18 cellular contexts compared by ENCODE assay signal in the genomic region with DNA sequence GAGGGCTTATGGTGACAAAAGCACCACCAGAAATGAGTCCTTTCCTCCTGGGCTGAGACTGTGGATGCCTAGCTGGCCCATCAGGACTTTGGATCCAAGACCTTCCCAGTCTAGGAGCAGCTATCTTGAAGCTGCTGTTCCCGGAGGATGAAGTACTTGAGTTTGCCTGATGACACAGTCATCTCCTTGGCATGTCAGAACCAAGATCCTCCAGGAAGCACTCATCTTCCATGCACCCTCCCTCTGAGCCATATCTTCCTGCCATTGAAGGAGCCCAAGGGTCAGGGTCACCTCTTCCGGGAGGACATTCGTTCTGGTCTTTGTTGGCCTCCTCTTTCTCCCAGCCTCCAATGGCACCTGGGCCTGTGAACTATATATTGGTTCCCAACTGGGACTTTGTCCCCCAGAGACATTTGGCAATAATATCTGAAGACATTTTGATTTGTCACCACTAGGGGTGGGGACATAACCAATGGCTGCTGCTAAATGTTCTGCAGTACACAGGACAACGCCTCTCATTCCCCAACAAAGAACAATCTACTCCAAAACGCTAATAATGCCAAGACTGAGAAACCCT. TPM values are rescaled to one million over a fixed set of nuclear protein-coding genes. Genes with fewer than 3 reads are reported as not detected.
A peak's percentile ranks its signal among the peaks of the same experiment; 100 is the strongest.
DNase-seq lines count a peak whose midpoint lies in the region; ATAC-seq and TF ChIP-seq lines count a peak whose summit lies in the region.
"Had no signal": no experiment of that assay in that cellular context is flagged by ENCODE, and none has a peak within 500 bp of the region (broad histone marks: within the 10 kb centered on the region; RNA-seq: fewer than 3 reads in every experiment).

No MANE protein-coding gene starts in this region.

- no peak overlapping the region for H2AFZ ChIP-seq in OCI-LY1 (ENCODE audit: low read length)

- H4K20me1 ChIP-seq in OCI-LY1 (ENCODE audit: insufficient read depth, low read length): no peaks in the 10 kb centered on the region

- H3K4me2 ChIP-seq in OCI-LY1 (ENCODE audit: low read length): no peak overlapping the region
- H3K4me2 ChIP-seq: smooth muscle cell had no signal

- no peaks in the 10 kb centered on the region for H3F3A ChIP-seq in OCI-LY1 (ENCODE audit: insufficient read depth, low read length)

- H3K4me3 ChIP-seq in OCI-LY1 (ENCODE audit: low read depth, low read length, poor library complexity, severe bottlenecking) (no peak overlapping the region), fibroblast of mammary gland (ENCODE audit: control insufficient read depth, low read depth, low read length) (no peak overlapping the region)
- H3K4me3 ChIP-seq: ascending aorta, gastrocnemius medialis, smooth muscle cell, testis had no signal

- H3K9me3 ChIP-seq in OCI-LY1 (ENCODE audit: low read length): no peaks in the 10 kb centered on the region
- H3K9me3 ChIP-seq: ascending aorta, gastrocnemius medialis, testis had no signal

- H3K36me3 Mint-ChIP-seq in type B pancreatic cell: no peaks in the 10 kb centered on the region
- H3K36me3 Mint-ChIP-seq: activated naive CD4-positive, alpha-beta T cell treated with anti-CD3 and anti-CD28 coated beads, Interleukin-2, amount 10 ng/mL, durations not matched to agents 7 days and 5 days; CD14-positive monocyte; natural killer cell had no signal

- peaks cover 7% of the 10 kb centered on the region for H3K4me1 Mint-ChIP-seq in type B pancreatic cell (ENCODE audit: unreplicated experiment)

- no peak for ATAC-seq in GM21528 (IDR thresholded peaks at IDR 0.05; ENCODE audit: low FRiP score, unreplicated experiment)
- ATAC-seq: gastrocnemius medialis, natural killer cell had no signal

- no peaks in the 10 kb centered on the region for H3K9me3 Mint-ChIP-seq in type B pancreatic cell
- H3K9me3 Mint-ChIP-seq: activated naive CD4-positive, alpha-beta T cell treated with anti-CD3 and anti-CD28 coated beads, Interleukin-2, amount 10 ng/mL, durations not matched to agents 7 days and 5 days; natural killer cell had no signal

- TF ChIP-seq CTCF in GM12872 (IDR thresholded peaks at IDR 0.05; ENCODE audit: insufficient read depth, low read depth, low read length) (peak; percentile 25; the same call in 1 of the 3 replicates), OCI-LY1 (IDR thresholded peaks at IDR 0.05; ENCODE audit: low read length) (peak; percentile 13; the same call in 1 of the 2 replicates), fibroblast of mammary gland (conservative IDR thresholded peaks at IDR 0.05; ENCODE audit: control insufficient read depth, insufficient read depth, low read depth, low read length) (no peak), type B pancreatic cell (conservative IDR thresholded peaks at IDR 0.05) (peak; percentile 29)

- H3K27ac Mint-ChIP-seq in type B pancreatic cell: no peak overlapping the region
- H3K27ac Mint-ChIP-seq: activated naive CD4-positive, alpha-beta T cell treated with anti-CD3 and anti-CD28 coated beads, Interleukin-2, amount 10 ng/mL, durations not matched to agents 7 days and 5 days; CD14-positive monocyte; natural killer cell had no signal

- no peaks in the 10 kb centered on the region for H3K36me3 ChIP-seq in OCI-LY1 (ENCODE audit: insufficient read depth, low read length)
- H3K36me3 ChIP-seq: ascending aorta, gastrocnemius medialis had no signal

- no peak overlapping the region for H3K27ac ChIP-seq in OCI-LY1 (ENCODE audit: low read depth, low read length, poor library complexity, severe bottlenecking)
- H3K27ac ChIP-seq: ascending aorta, gastrocnemius medialis, testis, VCaP had no signal

- H3K9me2 ChIP-seq in OCI-LY1 (ENCODE audit: low read depth, low read length): no peaks in the 10 kb centered on the region

- no peaks in the 10 kb centered on the region for H3K79me2 ChIP-seq in OCI-LY1 (ENCODE audit: insufficient read depth, low read length)

- DNase-seq in fibroblast of mammary gland (ENCODE audit: low read depth) (peak; percentile 30), type B pancreatic cell (ENCODE audit: extremely low spot score, unreplicated experiment) (no peak), nucleus accumbens (lab: John Stamatoyannopoulos, UW) (no peak), SHP77 (lab: John Stamatoyannopoulos, UW) (no peak)
- DNase-seq: activated CD4-positive, alpha-beta T cell treated with anti-CD3 and anti-CD28 coated beads, Interleukin-2, amount 50 U/mL, for 4 hours; activated naive CD4-positive, alpha-beta T cell treated with anti-CD3 and anti-CD28 coated beads, Interleukin-2, amount 10 ng/mL, durations not matched to agents 7 days and 5 days; DMS153; gastrocnemius medialis; natural killer cell; NCI-H2107; testis had no signal

- peaks cover 8% of the 10 kb centered on the region for H3K4me1 ChIP-seq in OCI-LY1 (ENCODE audit: insufficient read depth, low read length, severe bottlenecking)
- H3K4me1 ChIP-seq: ascending aorta had no signal

- no peak overlapping the region for H3K9ac ChIP-seq in OCI-LY1 (ENCODE audit: low read length)

- H3K4me3 Mint-ChIP-seq in type B pancreatic cell: no peak overlapping the region
- H3K4me3 Mint-ChIP-seq: activated naive CD4-positive, alpha-beta T cell treated with anti-CD3 and anti-CD28 coated beads, Interleukin-2, amount 10 ng/mL, durations not matched to agents 7 days and 5 days; CD14-positive monocyte; natural killer cell had no signal

- peaks cover 33% of the 10 kb centered on the region for H3K27me3 Mint-ChIP-seq in type B pancreatic cell

- no peaks in the 10 kb centered on the region; the same call in 1 of the 2 replicates for H3K27me3 ChIP-seq in OCI-LY1 (ENCODE audit: insufficient read depth, low read length)
- H3K27me3 ChIP-seq: ascending aorta, gastrocnemius medialis, testis had no signal

RNA-seq across cellular contexts. Expression of a gene that starts 4.3 kb away (rescaled TPM):
- 1.7 and 5.0 TPM in 2 replicates for total RNA-seq in type B pancreatic cell (ENCODE audit: low replicate concordance)

RNA-seq across cellular contexts. Expression of a gene that starts 4.9 kb away (rescaled TPM):
- 45.3 and 46.1 TPM in 2 replicates for total RNA-seq in type B pancreatic cell (ENCODE audit: low replicate concordance)
